In genomic region chr9:135826188-135826545, GRCh38 we compare ENCODE assay signal across 26 cellular contexts.
"Had no signal": no experiment of that assay in that cellular context is flagged by ENCODE, and none has a peak within 500 bp of the region (broad histone marks: within the 10 kb centered on the region; RNA-seq: fewer than 3 reads in every experiment).

No MANE protein-coding gene starts in this region.

- H3K4me1 Mint-ChIP-seq: activated naive CD4-positive, alpha-beta T cell treated with anti-CD3 and anti-CD28 coated beads, Interleukin-2, amount 10 ng/mL, durations not matched to agents 7 days and 5 days; stimulated activated memory B cell treated with anti-CD40 and anti-IgM and Interleukin-4, amounts not matched to agents 10 μg/mL and 1 μg/mL and 100 μg/mL, for 72 hours had no signal

- H3K4me1 ChIP-seq: heart left ventricle, prostate gland, sigmoid colon, tibial artery had no signal

- ATAC-seq: naive thymus-derived CD8-positive, alpha-beta T cell; stimulated activated memory B cell treated with anti-CD40 and anti-IgM and Interleukin-4, amounts not matched to agents 10 μg/mL and 1 μg/mL and 100 μg/mL, for 72 hours; stimulated activated naive CD8-positive, alpha-beta T cell treated with anti-CD3 and anti-CD28 coated beads, Interleukin-15, amount 100 ng/mL, for 72 hours had no signal

- H3K4me3 ChIP-seq: heart left ventricle, sigmoid colon, tibial artery had no signal

- DNase-seq: activated CD4-positive, alpha-beta memory T cell treated with anti-CD3 and anti-CD28 coated beads for 36 hours; activated CD4-positive, alpha-beta T cell treated with anti-CD3 and anti-CD28 coated beads, Interleukin-2, amount 10 ng/mL, durations not matched to agents 24 days and 14 days; activated CD4-positive, CD25-positive, alpha-beta regulatory T cell treated with anti-CD3 and anti-CD28 coated beads, Interleukin-2, amount 50 U/mL, for 72 hours; activated CD8-positive, alpha-beta memory T cell treated with anti-CD3 and anti-CD28 coated beads, Interleukin-2, amount 50 U/mL, for 4 hours; activated gamma-delta T cell; activated naive CD4-positive, alpha-beta T cell treated with anti-CD3 and anti-CD28 coated beads, Interleukin-2, amount 10 ng/mL, durations not matched to agents 7 days and 5 days; activated naive CD8-positive, alpha-beta T cell treated with anti-CD3 and anti-CD28 coated beads, Interleukin-2, amount 10 ng/mL, durations not matched to agents 7 days and 5 days; activated T-cell treated with anti-CD3 and anti-CD28 coated beads, Interleukin-2, amount 50 U/mL, for 1 hour; central memory CD4-positive, alpha-beta T cell; effector memory CD4-positive, alpha-beta T cell; erythroblast; heart left ventricle; naive thymus-derived CD8-positive, alpha-beta T cell; retina; sigmoid colon; small intestine; stimulated activated CD4-positive, alpha-beta T cell treated with anti-CD3 and anti-CD28 coated beads, Interleukin-4, amount 100 ng/mL, for 4 hours; stimulated activated CD8-positive, alpha-beta memory T cell treated with anti-CD3 and anti-CD28 coated beads, Interleukin-4, amount 100 ng/mL, for 48 hours; stimulated activated naive CD8-positive, alpha-beta T cell treated with anti-CD3 and anti-CD28 coated beads, Interleukin-15, amount 100 ng/mL, for 72 hours; T-helper 9 cell; tibial artery; WERI-Rb-1 had no signal

- H3K27ac Mint-ChIP-seq: activated CD4-positive, alpha-beta T cell treated with anti-CD3 and anti-CD28 coated beads, Interleukin-2, amount 10 ng/mL, durations not matched to agents 24 days and 14 days; activated naive CD4-positive, alpha-beta T cell treated with anti-CD3 and anti-CD28 coated beads, Interleukin-2, amount 10 ng/mL, durations not matched to agents 7 days and 5 days; activated naive CD8-positive, alpha-beta T cell treated with anti-CD3 and anti-CD28 coated beads, Interleukin-2, amount 10 ng/mL, durations not matched to agents 7 days and 5 days; activated T-helper 1 cell treated with anti-CD3 and anti-CD28 coated beads, Interleukin-12 subunit alpha, Interleukin-12 subunit beta, Interleukin-2, Interleukin-4 antibody, amounts not matched to agents 30 ng/mL and 10 ng/mL and 1 ng/mL, durations not matched to agents 14 hours and 24 hours and 36 hours; memory B cell; stimulated activated memory B cell treated with anti-CD40 and anti-IgM and Interleukin-4, amounts not matched to agents 10 μg/mL and 1 μg/mL and 100 μg/mL, for 72 hours had no signal

- H3K27me3 Mint-ChIP-seq: activated CD4-positive, alpha-beta memory T cell treated with anti-CD3 and anti-CD28 coated beads for 36 hours; activated CD4-positive, alpha-beta T cell treated with anti-CD3 and anti-CD28 coated beads, Interleukin-2, amount 10 ng/mL, durations not matched to agents 24 days and 14 days; activated naive CD4-positive, alpha-beta T cell treated with anti-CD3 and anti-CD28 coated beads, Interleukin-2, amount 10 ng/mL, durations not matched to agents 7 days and 5 days; activated naive CD8-positive, alpha-beta T cell treated with anti-CD3 and anti-CD28 coated beads, Interleukin-2, amount 10 ng/mL, durations not matched to agents 7 days and 5 days; memory B cell; naive thymus-derived CD8-positive, alpha-beta T cell; stimulated activated memory B cell treated with anti-CD40 and anti-IgM and Interleukin-4, amounts not matched to agents 10 μg/mL and 1 μg/mL and 100 μg/mL, for 72 hours; stimulated activated naive CD8-positive, alpha-beta T cell treated with anti-CD3 and anti-CD28 coated beads, Interleukin-15, amount 100 ng/mL, for 72 hours had no signal

- H3K9me3 ChIP-seq: prostate gland, sigmoid colon had no signal

- H3K27me3 ChIP-seq: heart left ventricle, sigmoid colon, tibial artery had no signal

- H3K27ac ChIP-seq: heart left ventricle, sigmoid colon, tibial artery, WERI-Rb-1 had no signal

- H3K4me3 Mint-ChIP-seq: activated CD4-positive, alpha-beta memory T cell treated with anti-CD3 and anti-CD28 coated beads for 36 hours; activated CD4-positive, alpha-beta T cell treated with anti-CD3 and anti-CD28 coated beads, Interleukin-2, amount 10 ng/mL, durations not matched to agents 24 days and 14 days; activated naive CD4-positive, alpha-beta T cell treated with anti-CD3 and anti-CD28 coated beads, Interleukin-2, amount 10 ng/mL, durations not matched to agents 7 days and 5 days; activated naive CD8-positive, alpha-beta T cell treated with anti-CD3 and anti-CD28 coated beads, Interleukin-2, amount 10 ng/mL, durations not matched to agents 7 days and 5 days; activated T-helper 1 cell treated with anti-CD3 and anti-CD28 coated beads, Interleukin-12 subunit alpha, Interleukin-12 subunit beta, Interleukin-2, Interleukin-4 antibody, amounts not matched to agents 30 ng/mL and 10 ng/mL and 1 ng/mL, durations not matched to agents 14 hours and 24 hours and 36 hours; memory B cell; naive thymus-derived CD8-positive, alpha-beta T cell; stimulated activated memory B cell treated with anti-CD40 and anti-IgM and Interleukin-4, amounts not matched to agents 10 μg/mL and 1 μg/mL and 100 μg/mL, for 72 hours; stimulated activated naive CD8-positive, alpha-beta T cell treated with anti-CD3 and anti-CD28 coated beads, Interleukin-15, amount 100 ng/mL, for 72 hours had no signal
